Comparison of ENCODE assay signal across 8 cellular contexts in the genomic region with DNA sequence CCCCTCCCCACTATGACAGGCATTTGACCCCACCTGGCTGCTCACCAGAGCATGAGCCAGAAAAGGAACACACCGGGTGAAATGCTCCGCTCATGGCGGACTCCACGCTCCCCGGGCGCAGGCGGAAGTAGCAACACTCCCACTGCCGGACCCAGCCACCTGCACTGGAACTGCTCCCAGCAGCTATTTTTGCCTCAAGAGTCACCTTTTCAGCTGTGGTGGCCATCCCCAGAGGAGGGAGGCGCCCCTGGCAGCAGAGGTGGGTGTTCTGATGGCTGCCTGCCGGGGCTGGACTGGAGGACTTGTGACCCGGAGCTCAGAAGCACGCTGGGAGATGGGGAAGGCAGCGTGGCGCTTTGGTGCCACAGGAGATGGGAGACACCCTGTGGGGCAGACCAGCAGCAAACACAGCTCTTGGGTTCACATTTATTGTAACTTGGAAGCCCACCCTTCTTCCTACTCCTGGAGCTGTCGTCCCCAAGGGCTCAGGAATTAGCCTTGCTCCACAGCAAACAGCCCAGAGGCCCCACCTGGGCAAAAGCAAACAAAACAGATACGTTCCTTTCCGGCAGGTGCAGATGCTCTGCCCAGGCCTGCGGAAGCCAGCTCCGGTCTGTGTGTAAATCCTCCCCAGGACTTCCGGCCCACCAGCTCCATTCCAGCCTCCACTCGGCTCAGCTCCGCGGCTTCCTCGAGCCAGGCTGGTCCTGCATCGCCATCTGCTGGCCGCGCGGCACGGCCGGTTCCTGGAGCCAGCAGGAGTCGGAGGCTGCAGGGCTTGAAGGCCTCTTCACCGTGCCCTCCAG. TPM values are rescaled to one million over a fixed set of nuclear protein-coding genes. Genes with fewer than 3 reads are reported as not detected.
A peak's percentile ranks its signal among the peaks of the same experiment; 100 is the strongest.
DNase-seq lines count a peak whose midpoint lies in the region; ATAC-seq, FAIRE-seq and TF ChIP-seq lines count a peak whose summit lies in the region.

No MANE protein-coding gene starts in this region.

- no peaks in the 10 kb centered on the region for H3K9me3 Mint-ChIP-seq in activated B cell treated with CpG ODN at 0.5 μM for 24 hours

- no peaks in the 10 kb centered on the region for H3K27me3 Mint-ChIP-seq in activated B cell treated with CpG ODN at 0.5 μM for 24 hours

- peak overlapping the region; percentile 41 to 99 (median 77) for H3K27ac ChIP-seq in spleen

- no peaks in the 10 kb centered on the region for H3K27me3 ChIP-seq in bronchial epithelial cell (ENCODE audit: control insufficient read depth, insufficient read depth, low read length)
- no peaks in the 10 kb centered on the region for H3K27me3 ChIP-seq in spleen (replicated peaks in 1 of 7)

- CTCF ChIA-PET in activated B cell treated with CpG ODN at 0.5 μM for 24 hours (lab: Charles Lee), result interaction anchor here (0.7 to 4.8 kb wide), 41 partner anchors 8 to 819 kb away, joined by 3 to 42 read pairs (median 5); a partner anchor contains a TSS

- WGBS in spleen, 5 donors, result 21 to 36% (median 32%) methylated on average over 20 to 32 of the region's 32 CpGs

- peak overlapping the region; percentile 85 for H3K27ac Mint-ChIP-seq in activated B cell treated with CpG ODN at 0.5 μM for 24 hours

- peak; percentile 80 for FAIRE-seq in bronchial epithelial cell (lab: Jason Lieb, UNC)

- peaks cover 85% of the 10 kb centered on the region for H3K4me1 Mint-ChIP-seq in activated B cell treated with CpG ODN at 0.5 μM for 24 hours

- intact Hi-C loops in activated B cell treated with CpG ODN at 0.5 μM for 24 hours (cut with micrococcal nuclease) (loop anchor here (1.0 to 2.0 kb wide), 5 partner anchors 34 to 359 kb away; a partner anchor contains a TSS), spleen (cut with DNase I; ENCODE audit: low total_unique reads) (loop anchor here (5.0 kb wide), 1 partner anchor 37 kb away; no protein-coding TSS in a partner anchor)

- peak overlapping the region; percentile 74 for H3K4me3 Mint-ChIP-seq in activated B cell treated with CpG ODN at 0.5 μM for 24 hours

- no peaks in the 10 kb centered on the region for H3K9me3 ChIP-seq in spleen

- peak in 2 of 3 donors; percentile 81 to 93 for TF ChIP-seq POLR2A in spleen (IDR thresholded peaks at IDR 0.05)

- POLR2A ChIA-PET in activated B cell treated with CpG ODN at 0.5 μM for 24 hours (lab: Charles Lee), result interaction anchor here (0.5 to 6.6 kb wide), 29 partner anchors 8 to 526 kb away, joined by 3 to 111 read pairs (median 4); a partner anchor contains a TSS

- TF ChIP-seq CTCF in activated B cell treated with CpG ODN at 0.5 μM for 24 hours (IDR thresholded peaks at IDR 0.05), result no peak
- peak; percentile 99 for TF ChIP-seq CTCF in bronchial epithelial cell (IDR thresholded peaks at IDR 0.05; ENCODE audit: insufficient read depth, low read length, severe bottlenecking)
- TF ChIP-seq CTCF in spleen (IDR thresholded peaks at IDR 0.05 in 8 of 11, conservative IDR thresholded peaks at IDR 0.05 in 3 of 11), result peak; percentile 93 to 99 (median 98)

- peaks cover 64% of the 10 kb centered on the region for H3K36me3 Mint-ChIP-seq in activated B cell treated with CpG ODN at 0.5 μM for 24 hours (ENCODE audit: low read depth)

- H3K4me1 ChIP-seq in spleen, result peaks cover 71 to 95% (median 90%) of the 10 kb centered on the region in 6 donors

- ATAC-seq in HG02973 (IDR thresholded peaks at IDR 0.05; ENCODE audit: unreplicated experiment) (peak; percentile 34), activated B cell treated with CpG ODN at 0.5 μM for 24 hours (ENCODE audit: low read depth) (peak; percentile 45)

- H3K4me3 ChIP-seq in bronchial epithelial cell (ENCODE audit: low read depth, low read length) (no peak overlapping the region), spleen (peak overlapping the region in 7 of 8 donors; percentile 4 to 64 (median 18))

- DNase-seq in DMS 273 treated with DMSO at 0.1 percent for 48 hours (lab: John Stamatoyannopoulos, UW) (peak; percentile 58), NCI-H2227 treated with DMSO at 0.1 percent for 48 hours (lab: John Stamatoyannopoulos, UW) (peak; percentile 73), activated B cell treated with CpG ODN at 0.5 μM for 24 hours (peak; percentile 80), bronchial epithelial cell (ENCODE audit: low read depth) (peak; percentile 71), islet precursor cell (peak; percentile 97), spleen (peak; percentile 99), cortex of kidney (lab: John Stamatoyannopoulos, UW) (no peak)

- H3K36me3 ChIP-seq in bronchial epithelial cell (ENCODE audit: control insufficient read depth, insufficient read depth, low read length) (peaks cover 11% of the 10 kb centered on the region), spleen (peaks cover 3 to 71% (median 31%) of the 10 kb centered on the region in 6 donors)

RNA-seq across cellular contexts. Expression of a gene that starts 3.7 kb away (rescaled TPM):
- 67.7 and 79.0 TPM in 2 replicates for total RNA-seq in activated B cell treated with CpG ODN at 0.5 μM for 24 hours
- 55.2 and 72.1 TPM in 2 replicates for total RNA-seq in bronchial epithelial cell
- 100 to 1,000 TPM in 2 of 7 donors, 10 to 100 TPM in 5; 55.8 to 147 (median 57.3) TPM for total RNA-seq in spleen
- polyA plus RNA-seq in spleen, result 100 to 1,000 TPM; 154 to 210 (median 181) TPM

RNA-seq across cellular contexts. Expression of a gene that starts 8.5 kb away (rescaled TPM):
- 363 and 368 TPM in 2 replicates for total RNA-seq in activated B cell treated with CpG ODN at 0.5 μM for 24 hours
- 410 and 516 TPM in 2 replicates for total RNA-seq in bronchial epithelial cell
- 100 to 1,000 TPM; 190 to 286 (median 256) TPM for total RNA-seq in spleen
- polyA plus RNA-seq in spleen, result 100 to 1,000 TPM; 341 to 414 (median 357) TPM

RNA-seq across cellular contexts. Expression of a gene that starts 26.8 kb away (rescaled TPM):
- 38.2 and 41.3 TPM in 2 replicates for total RNA-seq in activated B cell treated with CpG ODN at 0.5 μM for 24 hours
- total RNA-seq in bronchial epithelial cell, result 23.7 and 25.6 TPM in 2 replicates
- 10 to 100 TPM; 24.4 to 31.4 (median 27.5) TPM for total RNA-seq in spleen
- polyA plus RNA-seq in spleen, result 10 to 100 TPM in 1 of 3 donors, 1 to 10 TPM in 2; 5.8 to 11.2 (median 6.7) TPM

RNA-seq across cellular contexts. Expression of a gene that starts 41.7 kb away (rescaled TPM):
- not detected in 2 replicates for total RNA-seq in activated B cell treated with CpG ODN at 0.5 μM for 24 hours
- not detected in 2 replicates for total RNA-seq in bronchial epithelial cell
- total RNA-seq in spleen, result 1 to 10 TPM in 5 of 7 donors, under 1 TPM in 2; 0.66 to 4.1 (median 1.4) TPM
- under 1 TPM; 0.24 to 0.83 (median 0.43) TPM for polyA plus RNA-seq in spleen
